ENCODE assay signal across 25 cellular contexts in genomic region chr17:4770632-4771031, GRCh38. TPM values are rescaled to one million over a fixed set of nuclear protein-coding genes. Genes with fewer than 3 reads are reported as not detected.
DNase-seq lines count a peak whose midpoint lies in the region; ATAC-seq and TF ChIP-seq lines count a peak whose summit lies in the region.
"Had no signal": no experiment of that assay in that cellular context is flagged by ENCODE, and none has a peak within 500 bp of the region (broad histone marks: within the 10 kb centered on the region; RNA-seq: fewer than 3 reads in every experiment).

No MANE protein-coding gene starts in this region.

- H3K4me3 ChIP-seq in colonic mucosa = no peak overlapping the region
- H3K4me3 ChIP-seq in naive thymus-derived CD4-positive, alpha-beta T cell (ENCODE audit: low read length) = no peak overlapping the region
- H3K4me3 ChIP-seq in Karpas-422 (ENCODE audit: low read length) = no peak overlapping the region
- H3K4me3 ChIP-seq in mammary epithelial cell (replicated peaks in 1 of 3; ENCODE audit: insufficient read depth in 1 of 3, low read depth in 2 of 3, low read length in 3 of 3) = no peak overlapping the region
- H3K4me3 ChIP-seq: GM23248, MG63 had no signal

- POLR2A ChIA-PET in naive thymus-derived CD4-positive, alpha-beta T cell (lab: Charles Lee) = no interaction called here

- no peaks in the 10 kb centered on the region for H3K9me3 Mint-ChIP-seq in naive thymus-derived CD4-positive, alpha-beta T cell
- H3K9me3 Mint-ChIP-seq: CD4-positive, CD25-positive, alpha-beta regulatory T cell; IgD-negative memory B cell had no signal

- H3K27ac Mint-ChIP-seq in naive thymus-derived CD4-positive, alpha-beta T cell = no peak overlapping the region
- H3K27ac Mint-ChIP-seq: CD4-positive, CD25-positive, alpha-beta regulatory T cell; IgD-negative memory B cell had no signal

- H3K79me2 ChIP-seq in Karpas-422 (ENCODE audit: low read length) (no peaks in the 10 kb centered on the region), mammary epithelial cell (ENCODE audit: insufficient read depth, low read length) (no peaks in the 10 kb centered on the region)

- H4K20me1 ChIP-seq in Karpas-422 (ENCODE audit: insufficient read depth, low read depth, low read length) (no peaks in the 10 kb centered on the region), mammary epithelial cell (ENCODE audit: insufficient read depth, low read length) (no peaks in the 10 kb centered on the region)

- H3K9ac ChIP-seq in colonic mucosa (ENCODE audit: low read depth in 2 of 2, low read length in 2 of 2) (no peak overlapping the region), Karpas-422 (ENCODE audit: low read length) (no peak overlapping the region), mammary epithelial cell (ENCODE audit: insufficient read depth, low read length) (no peak overlapping the region)
- H3K9ac ChIP-seq: GM23248 had no signal

- H3K9me3 ChIP-seq in colonic mucosa (no peaks in the 10 kb centered on the region), Karpas-422 (ENCODE audit: low read length) (no peaks in the 10 kb centered on the region), mammary epithelial cell (replicated peaks; ENCODE audit: insufficient read depth, low read length) (no peaks in the 10 kb centered on the region)
- no peaks in the 10 kb centered on the region for H3K9me3 ChIP-seq in naive thymus-derived CD4-positive, alpha-beta T cell (ENCODE audit: control insufficient read depth in 2 of 3, low read length in 3 of 3)
- H3K9me3 ChIP-seq: Caco-2, MG63 had no signal

- in situ Hi-C loops in mammary epithelial cell (cut with MboI; ENCODE audit: low sequenced_read_pairs in 2 of 2) = no loop called here

- H2AFZ ChIP-seq in Karpas-422 (ENCODE audit: low read length) (no peak overlapping the region), mammary epithelial cell (ENCODE audit: low read depth, low read length) (no peak overlapping the region)
- H2AFZ ChIP-seq: GM23248 had no signal

- intact Hi-C loops in colonic mucosa (cut with DNase I) (no loop called here), mammary epithelial cell (cut with micrococcal nuclease) (no loop called here)
- intact Hi-C loops in naive thymus-derived CD4-positive, alpha-beta T cell (cut with micrococcal nuclease) = no loop called here

- H3K4me3 Mint-ChIP-seq in naive thymus-derived CD4-positive, alpha-beta T cell = no peak overlapping the region
- H3K4me3 Mint-ChIP-seq: CD4-positive, CD25-positive, alpha-beta regulatory T cell; IgD-negative memory B cell had no signal

- 85% methylated on average over 8 of the region's 10 CpGs for WGBS in mammary epithelial cell (ENCODE audit: low coverage, missing lambda C conversion rate)

- H3K4me2 ChIP-seq in Karpas-422 (ENCODE audit: low read depth, low read length, poor library complexity, severe bottlenecking) (no peak overlapping the region), mammary epithelial cell (ENCODE audit: insufficient read depth, low read depth, low read length) (no peak overlapping the region)

- peaks cover 0 to 10% (median 6%) of the 10 kb centered on the region in 5 donors for H3K27me3 Mint-ChIP-seq in naive thymus-derived CD4-positive, alpha-beta T cell

- peak; percentile 12 for ATAC-seq in naive thymus-derived CD4-positive, alpha-beta T cell
- ATAC-seq in GM18873 (IDR thresholded peaks at IDR 0.05; ENCODE audit: low FRiP score, unreplicated experiment) = no peak
- ATAC-seq: Right ventricle myocardium inferior, SK-N-SH treated with all-trans-retinoic acid at 6 μM for 48 hours had no signal

- no peaks in the 10 kb centered on the region for H3K36me3 Mint-ChIP-seq in naive thymus-derived CD4-positive, alpha-beta T cell
- H3K36me3 Mint-ChIP-seq: CD4-positive, CD25-positive, alpha-beta regulatory T cell; IgD-negative memory B cell had no signal

- no TSS peak for BruUV-seq in mammary epithelial cell (replicated peaks; lab: Mats Ljungman, UMichigan)

- CTCF ChIA-PET in naive thymus-derived CD4-positive, alpha-beta T cell (lab: Charles Lee) = interaction anchor here (0.7 kb wide), 1 partner anchor 307 kb away, joined by 6 read pairs; no protein-coding TSS in a partner anchor
- CTCF ChIA-PET in mammary epithelial cell (lab: Charles Lee; ENCODE audit: low non-redundant PET) = no interaction called here

- H3K4me1 Mint-ChIP-seq in naive thymus-derived CD4-positive, alpha-beta T cell = peaks cover 6 to 17% (median 7%) of the 10 kb centered on the region in 7 donors

- DNase-seq in CD1c-positive myeloid dendritic cell (ENCODE audit: extremely low spot score) (peak; percentile 76), MV-4-11 (lab: John Stamatoyannopoulos, UW) (peak; percentile 65), colonic mucosa (no peak), Karpas-422 (no peak), mammary epithelial cell (no peak), NCI-H1092 (lab: John Stamatoyannopoulos, UW) (no peak)
- DNase-seq in naive thymus-derived CD4-positive, alpha-beta T cell = no peak
- DNase-seq: ACHN; Caco-2; CD4-positive, CD25-positive, alpha-beta regulatory T cell; DMS153; GDM1; GM23248; HCEC 1CT; Kasumi-1; MG63; NCI-H1694 treated with DMSO at 0.1 percent for 48 hours; NCI-H2227 treated with DMSO at 0.1 percent for 48 hours; NCI-H524; T-helper 1 cell had no signal

- H3K27me3 ChIP-seq in colonic mucosa (no peaks in the 10 kb centered on the region), Karpas-422 (ENCODE audit: low read length) (no peaks in the 10 kb centered on the region), mammary epithelial cell (ENCODE audit: insufficient read depth, low read length) (no peaks in the 10 kb centered on the region)
- no peaks in the 10 kb centered on the region for H3K27me3 ChIP-seq in naive thymus-derived CD4-positive, alpha-beta T cell (ENCODE audit: control insufficient read depth in 2 of 2, insufficient read depth in 2 of 2, low read length in 2 of 2)
- H3K27me3 ChIP-seq: MG63 had no signal

- no peak for TF ChIP-seq CTCF in colonic mucosa (IDR thresholded peaks at IDR 0.05)
- TF ChIP-seq CTCF in mammary epithelial cell (conservative IDR thresholded peaks at IDR 0.05 in 1 of 2, IDR thresholded peaks at IDR 0.05 in 1 of 2; ENCODE audit: extremely low read depth in 1 of 2, insufficient read depth in 1 of 2, low read depth in 1 of 2, low read length in 2 of 2) = no peak

- H3K4me1 ChIP-seq in colonic mucosa (no peaks in the 10 kb centered on the region), Karpas-422 (ENCODE audit: low read length) (no peaks in the 10 kb centered on the region), mammary epithelial cell (ENCODE audit: insufficient read depth, low read length) (no peaks in the 10 kb centered on the region)
- peaks cover 0 to 7% of the 10 kb centered on the region in 2 donors for H3K4me1 ChIP-seq in naive thymus-derived CD4-positive, alpha-beta T cell (ENCODE audit: control insufficient read depth in 2 of 2, insufficient read depth in 2 of 2, low read length in 2 of 2)

- H3K36me3 ChIP-seq in colonic mucosa (no peaks in the 10 kb centered on the region), Karpas-422 (ENCODE audit: insufficient read depth, low read length) (no peaks in the 10 kb centered on the region), mammary epithelial cell (ENCODE audit: insufficient read depth, low read length) (no peaks in the 10 kb centered on the region)
- no peaks in the 10 kb centered on the region for H3K36me3 ChIP-seq in naive thymus-derived CD4-positive, alpha-beta T cell (ENCODE audit: control insufficient read depth in 2 of 3, insufficient read depth in 3 of 3, low read length in 3 of 3)
- H3K36me3 ChIP-seq: MG63 had no signal

- H3K9me2 ChIP-seq in Karpas-422 (replicated peaks; ENCODE audit: insufficient read depth, low read length) = no peaks in the 10 kb centered on the region

- H3K27ac ChIP-seq in colonic mucosa (peak overlapping the region; percentile 71), Karpas-422 (ENCODE audit: low read length) (no peak overlapping the region), mammary epithelial cell (ENCODE audit: insufficient read depth, low read depth, low read length) (no peak overlapping the region)
- H3K27ac ChIP-seq in naive thymus-derived CD4-positive, alpha-beta T cell (ENCODE audit: low read depth, low read length) = no peak overlapping the region
- H3K27ac ChIP-seq: GM23248 had no signal

- dilution Hi-C loops in mammary epithelial cell (cut with HindIII; ENCODE audit: low sequenced_read_pairs) = loop anchor here (5.0 kb wide), 1 partner anchor 72 kb away; no protein-coding TSS in a partner anchor

RNA-seq across cellular contexts. Expression of gene TM4SF5, which starts 1.1 kb away (rescaled TPM):
- total RNA-seq in colonic mucosa = 10 to 100 TPM; 15.1 to 37.7 TPM
- not detected for total RNA-seq in naive thymus-derived CD4-positive, alpha-beta T cell
- polyA plus RNA-seq in naive thymus-derived CD4-positive, alpha-beta T cell = not detected
- not detected in 2 replicates for total RNA-seq in Karpas-422 (2014; rRNA removed; shearing (Covaris generic); ENCODE audit: low replicate concordance)
- total RNA-seq in mammary epithelial cell = not detected
- not detected for polyA plus RNA-seq in mammary epithelial cell
- polyA minus RNA-seq in mammary epithelial cell = not detected
- total RNA-seq: CD4-positive, CD25-positive, alpha-beta regulatory T cell; Daoy; GM23248; Right ventricle myocardium inferior had no signal
- polyA plus RNA-seq: CD4-positive, CD25-positive, alpha-beta regulatory T cell; GM23248; IgD-negative memory B cell had no signal

RNA-seq across cellular contexts. Expression of gene VMO1, which starts 15.5 kb away (rescaled TPM):
- total RNA-seq in colonic mucosa (1 to 10 TPM in 1 of 2 donors, under 1 TPM in 1; 0.91 to 2.0 TPM), mammary epithelial cell (under 1 TPM; 0.17 to 0.87 TPM)
- total RNA-seq in naive thymus-derived CD4-positive, alpha-beta T cell = 1 to 10 TPM in 1 of 5 experiments, under 1 TPM in 1, not detected in 3; 0.66 to 3.0 TPM
- not detected for polyA plus RNA-seq in naive thymus-derived CD4-positive, alpha-beta T cell
- not detected in 2 replicates for total RNA-seq in Karpas-422 (2014; rRNA removed; shearing (Covaris generic); ENCODE audit: low replicate concordance)
- 0.20 TPM for polyA plus RNA-seq in mammary epithelial cell
- not detected for polyA minus RNA-seq in mammary epithelial cell
- total RNA-seq: CD4-positive, CD25-positive, alpha-beta regulatory T cell; Daoy; GM23248 had no signal
- polyA plus RNA-seq: IgD-negative memory B cell had no signal

RNA-seq across cellular contexts. Expression of gene GLTPD2, which starts 18.1 kb away (rescaled TPM):
- total RNA-seq in colonic mucosa = under 1 TPM; 0.35 to 0.40 TPM
- under 1 TPM in 1 of 5 experiments, not detected in 4; 0.39 TPM for total RNA-seq in naive thymus-derived CD4-positive, alpha-beta T cell
- under 1 TPM in 1 of 2 donors, not detected in 1; 0.39 TPM for polyA plus RNA-seq in naive thymus-derived CD4-positive, alpha-beta T cell
- total RNA-seq in Karpas-422 (2014; rRNA removed; shearing (Covaris generic); ENCODE audit: low replicate concordance) = not detected in 2 replicates
- total RNA-seq in mammary epithelial cell = not detected
- polyA plus RNA-seq in mammary epithelial cell = not detected
- polyA minus RNA-seq in mammary epithelial cell = not detected
- total RNA-seq: Daoy, Right ventricle myocardium inferior had no signal
- polyA plus RNA-seq: IgD-negative memory B cell had no signal

RNA-seq across cellular contexts. Expression of gene PSMB6, which starts 25.3 kb away (rescaled TPM):
- total RNA-seq in colonic mucosa (100 to 1,000 TPM in 1 of 2 donors, 10 to 100 TPM in 1; 97.5 to 171 TPM), mammary epithelial cell (100 to 1,000 TPM; 104 to 144 TPM)
- total RNA-seq in naive thymus-derived CD4-positive, alpha-beta T cell = 100 to 1,000 TPM in 1 of 5 experiments, 10 to 100 TPM in 4; 42.3 to 133 (median 44.0) TPM
- polyA plus RNA-seq in naive thymus-derived CD4-positive, alpha-beta T cell = 100 to 1,000 TPM; 215 to 273 TPM
- 118 and 168 TPM in 2 replicates for total RNA-seq in Karpas-422 (2014; rRNA removed; shearing (Covaris generic); ENCODE audit: low replicate concordance)
- 277 TPM for polyA plus RNA-seq in mammary epithelial cell
- polyA minus RNA-seq in mammary epithelial cell = 140 TPM

RNA-seq across cellular contexts. Expression of gene CXCL16, which starts 30.9 kb away (rescaled TPM):
- total RNA-seq in colonic mucosa = 10 to 100 TPM; 41.8 to 44.1 TPM
- 10 to 100 TPM in 2 of 5 experiments, 1 to 10 TPM in 3; 2.6 to 68.0 (median 3.4) TPM for total RNA-seq in naive thymus-derived CD4-positive, alpha-beta T cell
- polyA plus RNA-seq in naive thymus-derived CD4-positive, alpha-beta T cell = 1 to 10 TPM; 1.2 to 4.4 TPM
- 1.3 and 2.2 TPM in 2 replicates for total RNA-seq in Karpas-422 (2014; rRNA removed; shearing (Covaris generic); ENCODE audit: low replicate concordance)
- 10 to 100 TPM; 12.7 to 20.2 TPM for total RNA-seq in mammary epithelial cell
- polyA plus RNA-seq in mammary epithelial cell = 13.1 TPM
- polyA minus RNA-seq in mammary epithelial cell = 57.9 TPM

Comparison
In these comparisons a context has a peak if more than half of its experiments do, and no peak if none do; other contexts are left out.
1. DNase-seq: peak in CD1c-positive myeloid dendritic cell (single experiment) and MV-4-11 (single experiment); none in colonic mucosa (single experiment), naive thymus-derived CD4-positive, alpha-beta T cell (0 of 9), Karpas-422 (single experiment), mammary epithelial cell (single experiment) and NCI-H1092 (single experiment).
2. RNA of gene TM4SF5, which starts 1.1 kb away (total RNA-seq): 15.1 to 37.7 TPM in colonic mucosa; not detected in naive thymus-derived CD4-positive, alpha-beta T cell, not detected in Karpas-422 and not detected in mammary epithelial cell; every median in the first group is over 10 times any median in the second.